ENCODE assay signal across 1 cellular context in genomic region chr15:64634576-64635485, GRCh38.
TF ChIP-seq lines count a peak whose summit lies in the region.

No MANE protein-coding gene starts in this region.

TF ChIP-seq in H1, 55 proteins besides CTCF, POLR2A, EP300 and RAD21 (continued from another document):
- 0 out of 2 replicates have a peak, but pooled peaks have one; percentile 53 for TF ChIP-seq ATF2 (IDR thresholded peaks at IDR 0.05; ENCODE audit: low read length)
- TF ChIP-seq CHD2 (IDR thresholded peaks at IDR 0.05; ENCODE audit: low read length), result peak; percentile 76
- TF ChIP-seq SP4 (IDR thresholded peaks at IDR 0.05; ENCODE audit: low read length), result 0 out of 2 replicates have a peak, but pooled peaks have one; percentile 48
- peak; percentile 99 for TF ChIP-seq ASH2L (IDR thresholded peaks at IDR 0.05; ENCODE audit: low read length)
- peak; percentile 41 for TF ChIP-seq CHD7 (IDR thresholded peaks at IDR 0.05; ENCODE audit: insufficient replicate concordance, low read length)
- no peak for TF ChIP-seq FOSL1 (IDR thresholded peaks at IDR 0.05; ENCODE audit: insufficient read depth, low read depth, low read length)
- TF ChIP-seq SP1 (IDR thresholded peaks at IDR 0.05; ENCODE audit: low read depth, low read length), result peak; percentile 91
- peak; percentile 49; the same call in 1 of the 2 replicates for TF ChIP-seq MAFK (IDR thresholded peaks at IDR 0.05; ENCODE audit: low read depth, low read length)
- TF ChIP-seq POLR2AphosphoS5 (IDR thresholded peaks at IDR 0.05; ENCODE audit: low read depth, low read length), result peak; percentile 39; the same call in 1 of the 2 replicates
- no peak for TF ChIP-seq SAP30 (IDR thresholded peaks at IDR 0.05; ENCODE audit: insufficient read depth, insufficient replicate concordance, low read length)
- TF ChIP-seq ATF3 (IDR thresholded peaks at IDR 0.05; ENCODE audit: insufficient read depth, low read depth, low read length), result no peak
- peak; percentile 67; the same call in 1 of the 2 replicates for TF ChIP-seq RFX5 (IDR thresholded peaks at IDR 0.05; ENCODE audit: borderline replicate concordance, low read depth, low read length)
- no peak for TF ChIP-seq KDM5A (IDR thresholded peaks at IDR 0.05; ENCODE audit: low read length)
- no peak for TF ChIP-seq KDM1A (IDR thresholded peaks at IDR 0.05; ENCODE audit: borderline replicate concordance, low read length)
- TF ChIP-seq RBBP5 (IDR thresholded peaks at IDR 0.05; ENCODE audit: borderline replicate concordance, low read depth, low read length), result peak; percentile 92; the same call in 1 of the 2 replicates
- peak; percentile 8; the same call in 1 of the 2 replicates for TF ChIP-seq TBP (IDR thresholded peaks at IDR 0.05; ENCODE audit: low read depth, low read length)
- TF ChIP-seq SP2 (IDR thresholded peaks at IDR 0.05; ENCODE audit: low read length), result no peak
- no peak for TF ChIP-seq CEBPB (IDR thresholded peaks at IDR 0.05; ENCODE audit: low read depth, low read length)
- TF ChIP-seq SIN3A (conservative IDR thresholded peaks at IDR 0.05 in 1 of 2, IDR thresholded peaks at IDR 0.05 in 1 of 2; ENCODE audit: low read depth in 1 of 2, low read length in 2 of 2), result no peak; a peak in 1 of 4 replicates
- TF ChIP-seq SUZ12 (IDR thresholded peaks at IDR 0.05; ENCODE audit: low read length), result no peak
- no peak for TF ChIP-seq SIRT6 (IDR thresholded peaks at IDR 0.05; ENCODE audit: low read length)
- TF ChIP-seq YY1 (IDR thresholded peaks at IDR 0.05; ENCODE audit: low read depth, low read length), result peak; percentile 88
- peak; percentile 37 for TF ChIP-seq JUND (IDR thresholded peaks at IDR 0.05; ENCODE audit: low read length)
- no peak for TF ChIP-seq E2F6 (IDR thresholded peaks at IDR 0.05)
TF ChIP-seq in H1: peak in this region for 17.
